In the genomic region with DNA sequence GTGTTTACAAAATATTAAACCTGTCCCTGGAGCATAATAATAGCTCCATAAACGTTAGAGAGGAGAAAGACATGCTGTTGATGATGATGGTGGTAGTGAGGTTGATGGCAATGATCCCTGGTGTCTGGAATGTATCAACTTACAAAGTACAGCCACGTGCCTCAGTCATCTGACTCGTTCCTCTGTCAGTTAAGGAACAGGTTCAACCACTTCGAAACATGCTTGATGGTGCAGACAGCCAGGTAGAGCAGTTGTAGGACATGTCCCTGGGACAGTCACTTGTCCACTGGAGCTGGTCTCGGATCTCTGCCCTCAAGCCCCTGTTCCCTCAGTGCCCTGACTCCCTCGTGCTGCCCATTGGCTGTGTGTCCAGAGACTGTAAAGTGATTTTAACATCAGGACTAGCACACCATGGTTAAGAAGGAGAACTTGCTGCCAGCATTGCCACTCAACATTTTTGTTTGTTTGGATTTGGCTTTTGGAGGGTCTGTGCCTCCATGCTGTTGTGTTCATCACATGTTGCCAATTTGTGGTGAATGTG, we compare ENCODE assay signal across 1 cellular context.
TF ChIP-seq lines count a peak whose summit lies in the region.

No MANE protein-coding gene starts in this region.

TF ChIP-seq in H1, 55 proteins besides CTCF, POLR2A, EP300 and RAD21 (continued from another document):
- TF ChIP-seq, protein P1, sequence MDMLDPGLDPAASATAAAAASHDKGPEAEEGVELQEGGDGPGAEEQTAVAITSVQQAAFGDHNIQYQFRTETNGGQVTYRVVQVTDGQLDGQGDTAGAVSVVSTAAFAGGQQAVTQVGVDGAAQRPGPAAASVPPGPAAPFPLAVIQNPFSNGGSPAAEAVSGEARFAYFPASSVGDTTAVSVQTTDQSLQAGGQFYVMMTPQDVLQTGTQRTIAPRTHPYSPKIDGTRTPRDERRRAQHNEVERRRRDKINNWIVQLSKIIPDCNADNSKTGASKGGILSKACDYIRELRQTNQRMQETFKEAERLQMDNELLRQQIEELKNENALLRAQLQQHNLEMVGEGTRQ (IDR thresholded peaks at IDR 0.05; ENCODE audit: low read length) = no peak
- TF ChIP-seq NANOG (IDR thresholded peaks at IDR 0.05; ENCODE audit: insufficient read depth, low read depth, low read length, poor library complexity, severe bottlenecking) (no peak), CHD1 (IDR thresholded peaks at IDR 0.05; ENCODE audit: low read depth, low read length) (no peak), SP2 (IDR thresholded peaks at IDR 0.05; ENCODE audit: low read length) (no peak)
